1 cellular context compared by ENCODE assay signal in genomic region chr17:79811888-79812205, GRCh38.
A peak's percentile ranks its signal among the peaks of the same experiment; 100 is the strongest.
TF ChIP-seq lines count a peak whose summit lies in the region.

No MANE protein-coding gene starts in this region.

TF ChIP-seq in H1, 55 proteins besides CTCF, POLR2A, EP300 and RAD21:
- TF ChIP-seq BCL11A (IDR thresholded peaks at IDR 0.05; ENCODE audit: low read depth in 2 of 2, low read length in 2 of 2) (no peak), EZH2 (IDR thresholded peaks at IDR 0.05; ENCODE audit: low read depth, low read length, severe bottlenecking) (peak; percentile 96), CBX8 (IDR thresholded peaks at IDR 0.05; ENCODE audit: borderline replicate concordance, low read depth, low read length) (0 out of 2 replicates have a peak, but pooled peaks have one; percentile 8), KDM4A (IDR thresholded peaks at IDR 0.05; ENCODE audit: low read depth, low read length, severe bottlenecking) (peak; percentile 8), HDAC6 (IDR thresholded peaks at IDR 0.05; ENCODE audit: low read depth, low read length) (no peak), POLR2AphosphoS5 (IDR thresholded peaks at IDR 0.05; ENCODE audit: low read depth, low read length) (no peak), CTBP2 (IDR thresholded peaks at IDR 0.05; ENCODE audit: borderline replicate concordance, insufficient read depth, insufficient read length, low read length) (peak; percentile 21), SAP30 (IDR thresholded peaks at IDR 0.05; ENCODE audit: insufficient read depth, insufficient replicate concordance, low read length) (no peak)
TF ChIP-seq in H1: peak in this region for 4.
